Comparison of ENCODE assay signal across 1 cellular context in the genomic region with DNA sequence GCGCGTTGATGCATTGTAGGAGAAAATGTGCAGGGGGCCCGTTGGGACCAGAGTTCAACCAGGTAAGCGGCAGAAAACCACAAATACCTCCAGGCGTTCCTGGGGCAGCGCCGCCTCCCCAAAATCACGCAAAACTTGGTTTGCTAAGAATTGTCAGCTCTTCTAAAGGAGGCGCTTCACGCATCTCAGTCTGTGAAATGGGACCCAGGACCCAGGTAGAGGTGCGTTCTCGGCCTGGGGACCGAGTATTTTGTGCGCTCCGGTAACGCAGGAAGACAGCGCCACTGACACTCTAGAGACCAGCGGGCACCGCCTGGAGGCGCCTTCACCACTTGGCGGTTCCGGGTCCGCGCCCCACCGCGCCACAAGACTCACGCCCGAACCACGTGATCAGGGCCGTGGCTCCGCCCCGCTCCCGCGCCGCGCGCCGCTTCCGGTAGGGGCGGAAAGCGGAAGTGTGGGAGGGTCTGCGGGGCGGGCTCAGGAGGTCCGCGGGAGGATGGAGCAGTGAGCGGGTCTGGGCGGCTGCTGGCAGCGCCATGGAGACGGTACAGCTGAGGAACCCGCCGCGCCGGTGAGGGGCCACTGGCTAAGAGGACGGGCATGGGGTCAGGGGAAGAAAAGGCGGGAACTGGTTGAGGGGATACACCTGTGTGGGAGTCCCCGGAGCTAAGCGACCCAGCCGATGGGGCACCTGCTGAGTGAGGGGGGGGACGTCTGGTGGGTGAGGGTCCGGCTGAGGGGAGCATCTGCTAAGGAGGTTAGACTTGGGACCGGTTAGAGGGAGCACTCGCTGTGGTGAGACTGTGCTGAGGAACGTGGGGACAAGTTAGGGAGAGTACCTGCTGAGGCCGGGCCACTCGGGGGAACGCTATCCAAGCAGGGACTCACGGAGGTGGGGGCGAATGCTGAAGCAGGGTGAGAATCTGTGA.
A peak's percentile ranks its signal among the peaks of the same experiment; 100 is the strongest.
TF ChIP-seq lines count a peak whose summit lies in the region.

TSS of gene STK4 (plus strand) at position 483 of the 932 bp plus-strand sequence. CDS start at position 540, 57 bp downstream.

TF ChIP-seq in HepG2, 621 proteins besides CTCF, POLR2A, EP300 and RAD21 (continued from another document and continues in another):
- TF ChIP-seq, protein P1, sequence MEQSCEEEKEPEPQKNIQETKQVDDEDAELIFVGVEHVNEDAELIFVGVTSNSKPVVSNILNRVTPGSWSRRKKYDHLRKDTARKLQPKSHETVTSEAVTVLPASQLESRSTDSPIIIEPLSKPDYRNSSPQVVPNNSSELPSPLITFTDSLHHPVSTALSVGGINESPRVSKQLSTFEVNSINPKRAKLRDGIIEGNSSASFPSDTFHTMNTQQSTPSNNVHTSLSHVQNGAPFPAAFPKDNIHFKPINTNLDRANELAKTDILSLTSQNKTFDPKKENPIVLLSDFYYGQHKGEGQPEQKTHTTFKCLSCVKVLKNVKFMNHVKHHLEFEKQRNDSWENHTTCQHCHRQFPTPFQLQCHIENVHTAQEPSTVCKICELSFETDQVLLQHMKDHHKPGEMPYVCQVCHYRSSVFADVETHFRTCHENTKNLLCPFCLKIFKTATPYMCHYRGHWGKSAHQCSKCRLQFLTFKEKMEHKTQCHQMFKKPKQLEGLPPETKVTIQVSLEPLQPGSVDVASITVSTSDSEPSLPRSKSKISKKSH (CRISPR knock-in tag; IDR thresholded peaks at IDR 0.05; ENCODE audit: borderline replicate concordance), result peak; percentile 83; the same call in 1 of the 2 replicates
- TF ChIP-seq ZNF496 (CRISPR knock-in tag; IDR thresholded peaks at IDR 0.05; ENCODE audit: insufficient replicate concordance) (no peak), ZNF775 (CRISPR knock-in tag; IDR thresholded peaks at IDR 0.05; ENCODE audit: borderline replicate concordance) (no peak), FOXA3 (CRISPR knock-in tag; IDR thresholded peaks at IDR 0.05) (peak; percentile 73), ZNF691 (CRISPR knock-in tag; IDR thresholded peaks at IDR 0.05; ENCODE audit: borderline replicate concordance, low read depth) (peak; percentile 86), ZNF543 (CRISPR knock-in tag; IDR thresholded peaks at IDR 0.05) (peak; percentile 93; the same call in 1 of the 2 replicates), SPEN (CRISPR knock-in tag; IDR thresholded peaks at IDR 0.05; ENCODE audit: low read depth) (peak; percentile 99), ATF7 (IDR thresholded peaks at IDR 0.05) (no peak), ATF7 (CRISPR knock-in tag; IDR thresholded peaks at IDR 0.05) (peak; percentile 77), SP1 (IDR thresholded peaks at IDR 0.05) (no peak), SP1 (CRISPR knock-in tag; IDR thresholded peaks at IDR 0.05) (peak; percentile 96), KLF6 (CRISPR knock-in tag; IDR thresholded peaks at IDR 0.05) (peak; percentile 95; the same call in 1 of the 2 replicates), LRRFIP1 (CRISPR knock-in tag; conservative IDR thresholded peaks at IDR 0.05) (no peak; the same call in 1 of the 2 replicates), ZNF12 (CRISPR knock-in tag; IDR thresholded peaks at IDR 0.05) (peak; percentile 79), ZNF672 (CRISPR knock-in tag; IDR thresholded peaks at IDR 0.05) (no peak), ZNF207 (IDR thresholded peaks at IDR 0.05; ENCODE audit: borderline replicate concordance) (no peak), NPAS2 (CRISPR knock-in tag; IDR thresholded peaks at IDR 0.05; ENCODE audit: borderline replicate concordance) (no peak), ZMYM4 (CRISPR knock-in tag; IDR thresholded peaks at IDR 0.05) (peak; percentile 99), NFKB2 (CRISPR knock-in tag; IDR thresholded peaks at IDR 0.05; ENCODE audit: borderline replicate concordance) (peak; percentile 95; the same call in 1 of the 2 replicates), CAMTA2 (CRISPR knock-in tag; IDR thresholded peaks at IDR 0.05; ENCODE audit: borderline replicate concordance) (peak; percentile 93), ZSCAN29 (CRISPR knock-in tag; conservative IDR thresholded peaks at IDR 0.05) (peak; percentile 86; the same call in 1 of the 2 replicates), PREB (CRISPR knock-in tag; IDR thresholded peaks at IDR 0.05) (0 out of 2 replicates have a peak, but pooled peaks have one; percentile 44), STAT5B (CRISPR knock-in tag; IDR thresholded peaks at IDR 0.05) (no peak), ZNF605 (CRISPR knock-in tag; IDR thresholded peaks at IDR 0.05) (peak; percentile 99), ZNF850 (CRISPR knock-in tag; conservative IDR thresholded peaks at IDR 0.05) (no peak), PPARG (CRISPR knock-in tag; conservative IDR thresholded peaks at IDR 0.05) (peak; percentile 58; the same call in 1 of the 2 replicates), ZBTB4 (CRISPR knock-in tag; IDR thresholded peaks at IDR 0.05; ENCODE audit: borderline replicate concordance) (peak; percentile 96), MIER3 (CRISPR knock-in tag; IDR thresholded peaks at IDR 0.05; ENCODE audit: borderline replicate concordance) (peak; percentile 90), ARNTL (CRISPR knock-in tag; IDR thresholded peaks at IDR 0.05) (peak; percentile 98), SMAD1 (CRISPR knock-in tag; IDR thresholded peaks at IDR 0.05; ENCODE audit: borderline replicate concordance, low read depth) (peak; percentile 99), HIC2 (CRISPR knock-in tag; IDR thresholded peaks at IDR 0.05; ENCODE audit: low read depth) (peak; percentile 42), TCF7L2 (IDR thresholded peaks at IDR 0.05; ENCODE audit: low read depth, low read length) (no peak), KLF15 (CRISPR knock-in tag; IDR thresholded peaks at IDR 0.05; ENCODE audit: borderline replicate concordance) (peak; percentile 84; the same call in 1 of the 2 replicates), ELF1 (CRISPR knock-in tag; IDR thresholded peaks at IDR 0.05) (peak; percentile 100), PHF5A (CRISPR knock-in tag; IDR thresholded peaks at IDR 0.05; ENCODE audit: low read depth, unreplicated experiment) (peak; percentile 98), RFX5 (IDR thresholded peaks at IDR 0.05; ENCODE audit: low read depth, low read length) (0 out of 2 replicates have a peak, but pooled peaks have one; percentile 34), BRD4 (CRISPR knock-in tag; IDR thresholded peaks at IDR 0.05) (peak; percentile 92), HNF4G (IDR thresholded peaks at IDR 0.05; ENCODE audit: borderline replicate concordance, low read depth, low read length) (peak; percentile 25), HNF4G (CRISPR knock-in tag; IDR thresholded peaks at IDR 0.05; ENCODE audit: borderline replicate concordance, low read depth) (peak; percentile 65; the same call in 1 of the 2 replicates)
- TF ChIP-seq, protein P2, sequence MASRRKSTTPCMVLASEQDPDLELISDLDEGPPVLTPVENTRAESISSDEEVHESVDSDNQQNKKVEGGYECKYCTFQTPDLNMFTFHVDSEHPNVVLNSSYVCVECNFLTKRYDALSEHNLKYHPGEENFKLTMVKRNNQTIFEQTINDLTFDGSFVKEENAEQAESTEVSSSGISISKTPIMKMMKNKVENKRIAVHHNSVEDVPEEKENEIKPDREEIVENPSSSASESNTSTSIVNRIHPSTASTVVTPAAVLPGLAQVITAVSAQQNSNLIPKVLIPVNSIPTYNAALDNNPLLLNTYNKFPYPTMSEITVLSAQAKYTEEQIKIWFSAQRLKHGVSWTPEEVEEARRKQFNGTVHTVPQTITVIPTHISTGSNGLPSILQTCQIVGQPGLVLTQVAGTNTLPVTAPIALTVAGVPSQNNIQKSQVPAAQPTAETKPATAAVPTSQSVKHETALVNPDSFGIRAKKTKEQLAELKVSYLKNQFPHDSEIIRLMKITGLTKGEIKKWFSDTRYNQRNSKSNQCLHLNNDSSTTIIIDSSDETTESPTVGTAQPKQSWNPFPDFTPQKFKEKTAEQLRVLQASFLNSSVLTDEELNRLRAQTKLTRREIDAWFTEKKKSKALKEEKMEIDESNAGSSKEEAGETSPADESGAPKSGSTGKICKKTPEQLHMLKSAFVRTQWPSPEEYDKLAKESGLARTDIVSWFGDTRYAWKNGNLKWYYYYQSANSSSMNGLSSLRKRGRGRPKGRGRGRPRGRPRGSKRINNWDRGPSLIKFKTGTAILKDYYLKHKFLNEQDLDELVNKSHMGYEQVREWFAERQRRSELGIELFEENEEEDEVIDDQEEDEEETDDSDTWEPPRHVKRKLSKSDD (CRISPR knock-in tag; IDR thresholded peaks at IDR 0.05; ENCODE audit: low read depth), result peak; percentile 84; the same call in 1 of the 2 replicates
- TF ChIP-seq, protein P3, sequence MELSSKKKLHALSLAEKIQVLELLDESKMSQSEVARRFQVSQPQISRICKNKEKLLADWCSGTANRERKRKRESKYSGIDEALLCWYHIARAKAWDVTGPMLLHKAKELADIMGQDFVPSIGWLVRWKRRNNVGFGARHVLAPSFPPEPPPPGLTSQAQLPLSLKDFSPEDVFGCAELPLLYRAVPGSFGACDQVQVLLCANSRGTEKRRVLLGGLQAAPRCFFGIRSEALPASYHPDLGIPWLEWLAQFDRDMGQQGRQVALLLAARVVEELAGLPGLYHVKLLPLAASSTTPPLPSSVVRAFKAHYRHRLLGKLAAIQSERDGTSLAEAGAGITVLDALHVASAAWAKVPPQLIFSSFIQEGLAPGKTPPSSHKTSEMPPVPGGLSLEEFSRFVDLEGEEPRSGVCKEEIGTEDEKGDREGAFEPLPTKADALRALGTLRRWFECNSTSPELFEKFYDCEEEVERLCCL (CRISPR knock-in tag; IDR thresholded peaks at IDR 0.05; ENCODE audit: borderline replicate concordance), result no peak
- TF ChIP-seq, protein P4, sequence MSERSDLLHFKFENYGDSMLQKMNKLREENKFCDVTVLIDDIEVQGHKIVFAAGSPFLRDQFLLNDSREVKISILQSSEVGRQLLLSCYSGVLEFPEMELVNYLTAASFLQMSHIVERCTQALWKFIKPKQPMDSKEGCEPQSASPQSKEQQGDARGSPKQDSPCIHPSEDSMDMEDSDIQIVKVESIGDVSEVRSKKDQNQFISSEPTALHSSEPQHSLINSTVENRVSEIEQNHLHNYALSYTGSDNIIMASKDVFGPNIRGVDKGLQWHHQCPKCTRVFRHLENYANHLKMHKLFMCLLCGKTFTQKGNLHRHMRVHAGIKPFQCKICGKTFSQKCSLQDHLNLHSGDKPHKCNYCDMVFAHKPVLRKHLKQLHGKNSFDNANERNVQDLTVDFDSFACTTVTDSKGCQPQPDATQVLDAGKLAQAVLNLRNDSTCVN (CRISPR knock-in tag; IDR thresholded peaks at IDR 0.05; ENCODE audit: borderline replicate concordance), result peak; percentile 91
